16 cellular contexts compared by ENCODE assay signal in genomic region chr14:93953263-93953662, GRCh38. TPM values are rescaled to one million over a fixed set of nuclear protein-coding genes. Genes with fewer than 3 reads are reported as not detected.
DNase-seq lines count a peak whose midpoint lies in the region; ATAC-seq and TF ChIP-seq lines count a peak whose summit lies in the region.
"Had no signal": no experiment of that assay in that cellular context is flagged by ENCODE, and none has a peak within 500 bp of the region (broad histone marks: within the 10 kb centered on the region; RNA-seq: fewer than 3 reads in every experiment).

No MANE protein-coding gene starts in this region.

- peaks cover 6 to 14% of the 10 kb centered on the region in 2 donors for H3K36me3 Mint-ChIP-seq in activated T-cell treated with anti-CD3 and anti-CD28 coated beads, Interleukin-2, amount 50 U/mL, for 72 hours (ENCODE audit: insufficient read depth in 2 of 2)
- H3K36me3 Mint-ChIP-seq in chondrocyte (ENCODE audit: low read depth): peaks cover 3% of the 10 kb centered on the region
- peaks cover 6% of the 10 kb centered on the region for H3K36me3 Mint-ChIP-seq in stimulated activated memory B cell treated with anti-CD40 and anti-IgM and Interleukin-4, amounts not matched to agents 10 μg/mL and 1 μg/mL and 100 μg/mL, for 72 hours
- H3K36me3 Mint-ChIP-seq: naive B cell had no signal

- H3K27ac Mint-ChIP-seq in activated T-cell treated with anti-CD3 and anti-CD28 coated beads, Interleukin-2, amount 50 U/mL, for 72 hours: no peak overlapping the region
- H3K27ac Mint-ChIP-seq in chondrocyte (ENCODE audit: unreplicated experiment): no peak overlapping the region
- H3K27ac Mint-ChIP-seq in stimulated activated memory B cell treated with anti-CD40 and anti-IgM and Interleukin-4, amounts not matched to agents 10 μg/mL and 1 μg/mL and 100 μg/mL, for 72 hours: peak overlapping the region; percentile 92

- no peaks in the 10 kb centered on the region for H3K9me3 Mint-ChIP-seq in activated T-cell treated with anti-CD3 and anti-CD28 coated beads, Interleukin-2, amount 50 U/mL, for 72 hours
- H3K9me3 Mint-ChIP-seq in chondrocyte (ENCODE audit: low read depth): no peaks in the 10 kb centered on the region
- no peaks in the 10 kb centered on the region for H3K9me3 Mint-ChIP-seq in stimulated activated memory B cell treated with anti-CD40 and anti-IgM and Interleukin-4, amounts not matched to agents 10 μg/mL and 1 μg/mL and 100 μg/mL, for 72 hours
- H3K9me3 Mint-ChIP-seq: immature natural killer cell, naive B cell had no signal

- peak; percentile 8 for TF ChIP-seq CTCF in chondrocyte (IDR thresholded peaks at IDR 0.05)

- POLR2A ChIA-PET in HEK293T (lab: Yijun Ruan, JAX): no interaction called here

- H3K4me1 Mint-ChIP-seq in activated T-cell treated with anti-CD3 and anti-CD28 coated beads, Interleukin-2, amount 50 U/mL, for 72 hours (ENCODE audit: low read depth): peaks cover 77% of the 10 kb centered on the region
- H3K4me1 Mint-ChIP-seq in chondrocyte (ENCODE audit: low read depth): peaks cover 32% of the 10 kb centered on the region
- peaks cover 49% of the 10 kb centered on the region for H3K4me1 Mint-ChIP-seq in stimulated activated memory B cell treated with anti-CD40 and anti-IgM and Interleukin-4, amounts not matched to agents 10 μg/mL and 1 μg/mL and 100 μg/mL, for 72 hours

- peak overlapping the region; percentile 84 to 92 for H3K4me3 Mint-ChIP-seq in activated T-cell treated with anti-CD3 and anti-CD28 coated beads, Interleukin-2, amount 50 U/mL, for 72 hours
- no peak overlapping the region for H3K4me3 Mint-ChIP-seq in chondrocyte (ENCODE audit: unreplicated experiment)
- peak overlapping the region; percentile 53 for H3K4me3 Mint-ChIP-seq in stimulated activated memory B cell treated with anti-CD40 and anti-IgM and Interleukin-4, amounts not matched to agents 10 μg/mL and 1 μg/mL and 100 μg/mL, for 72 hours
- H3K4me3 Mint-ChIP-seq: naive B cell had no signal

- H3K27me3 Mint-ChIP-seq in activated T-cell treated with anti-CD3 and anti-CD28 coated beads, Interleukin-2, amount 50 U/mL, for 72 hours (ENCODE audit: low read depth): no peaks in the 10 kb centered on the region
- H3K27me3 Mint-ChIP-seq in chondrocyte (ENCODE audit: low read depth): peaks cover 21% of the 10 kb centered on the region
- no peaks in the 10 kb centered on the region for H3K27me3 Mint-ChIP-seq in stimulated activated memory B cell treated with anti-CD40 and anti-IgM and Interleukin-4, amounts not matched to agents 10 μg/mL and 1 μg/mL and 100 μg/mL, for 72 hours

- no peak for DNase-seq in activated T-cell treated with anti-CD3 and anti-CD28 coated beads, Interleukin-2, amount 50 U/mL, for 72 hours
- no peak for DNase-seq in activated T-cell treated with anti-CD3 and anti-CD28 coated beads, Interleukin-2, amount 50 U/mL, for 48 hours
- peak; percentile 16 for DNase-seq in HEK293T (ENCODE audit: extremely low spot score)
- DNase-seq in chondrocyte (ENCODE audit: low spot score): no peak
- no peak for DNase-seq in activated naive CD4-positive, alpha-beta T cell treated with Interleukin-2 at 50 U/mL for 16 hours
- no peak for DNase-seq in HUDEP-2 (lab: John Stamatoyannopoulos, UW; ENCODE audit: unreplicated experiment in 76 of 76)
- DNase-seq: activated gamma-delta T cell, C1 segment of cervical spinal cord, cerebellar nuclear complex, immature natural killer cell, naive B cell, NCI-H1930 had no signal

- ATAC-seq in activated T-cell treated with anti-CD3 and anti-CD28 coated beads, Interleukin-2, amount 50 U/mL, for 72 hours (replicated peaks in 1 of 2): no peak
- ATAC-seq in stimulated activated memory B cell treated with anti-CD40 and anti-IgM and Interleukin-4, amounts not matched to agents 10 μg/mL and 1 μg/mL and 100 μg/mL, for 72 hours: no peak
- ATAC-seq in GM21619 (IDR thresholded peaks at IDR 0.05; ENCODE audit: unreplicated experiment): no peak

- CTCF ChIA-PET in HEK293T (lab: Yijun Ruan, JAX): interaction anchor here (1.0 to 1.4 kb wide), 2 partner anchors 10 to 13 kb away, joined by 3 to 5 read pairs; no protein-coding TSS in a partner anchor

TF ChIP-seq in HEK293T, 16 proteins besides CTCF, POLR2A, EP300 and RAD21:
- no peak for TF ChIP-seq ELF4 (IDR thresholded peaks at IDR 0.05)
- no peak for TF ChIP-seq FOXK2 (IDR thresholded peaks at IDR 0.05)
- TF ChIP-seq LEF1 (IDR thresholded peaks at IDR 0.05; ENCODE audit: borderline replicate concordance): no peak
- no peak for TF ChIP-seq FOXM1 (IDR thresholded peaks at IDR 0.05; ENCODE audit: borderline replicate concordance)
- no peak for TF ChIP-seq HDGF (IDR thresholded peaks at IDR 0.05; ENCODE audit: borderline replicate concordance)
- no peak for TF ChIP-seq L3MBTL2 (conservative IDR thresholded peaks at IDR 0.05)
- TF ChIP-seq SP1 (IDR thresholded peaks at IDR 0.05): no peak
- TF ChIP-seq FOXA1 (IDR thresholded peaks at IDR 0.05): no peak
- TF ChIP-seq SUZ12 (IDR thresholded peaks at IDR 0.05): no peak
- TF ChIP-seq PKNOX1 (IDR thresholded peaks at IDR 0.05): no peak

RNA-seq across cellular contexts. Expression of gene ASB2, which starts 23.1 kb away (rescaled TPM):
- 10 to 100 TPM; 43.3 to 45.6 TPM for total RNA-seq in activated T-cell treated with anti-CD3 and anti-CD28 coated beads, Interleukin-2, amount 50 U/mL, for 72 hours
- total RNA-seq in chondrocyte: 0.67 to 1.2 TPM in 2 of 3 replicates, not detected in the other

RNA-seq across cellular contexts. Expression of gene FAM181A, which starts 26.1 kb away (rescaled TPM):
- not detected for total RNA-seq in activated T-cell treated with anti-CD3 and anti-CD28 coated beads, Interleukin-2, amount 50 U/mL, for 72 hours
- not detected in 3 replicates for total RNA-seq in chondrocyte
- total RNA-seq: smooth muscle cell, vagina had no signal

RNA-seq across cellular contexts. Expression of gene CCDC197, which starts 43.8 kb away (rescaled TPM):
- 1 to 10 TPM; 1.6 to 2.2 TPM for total RNA-seq in activated T-cell treated with anti-CD3 and anti-CD28 coated beads, Interleukin-2, amount 50 U/mL, for 72 hours
- not detected in 3 replicates for total RNA-seq in chondrocyte
- total RNA-seq: smooth muscle cell, vagina had no signal

Comparison
In these comparisons a context has a peak if more than half of its experiments do, and no peak if none do; other contexts are left out.
1. RNA of gene ASB2, which starts 23.1 kb away (total RNA-seq): 43.3 to 45.6 TPM in activated T-cell treated with anti-CD3 and anti-CD28 coated beads, Interleukin-2, amount 50 U/mL, for 72 hours; 0.67 to 1.2 TPM in chondrocyte; every median in the first group is over 10 times any median in the second.